ENCODE assay signal across 8 cellular contexts in the genomic region with DNA sequence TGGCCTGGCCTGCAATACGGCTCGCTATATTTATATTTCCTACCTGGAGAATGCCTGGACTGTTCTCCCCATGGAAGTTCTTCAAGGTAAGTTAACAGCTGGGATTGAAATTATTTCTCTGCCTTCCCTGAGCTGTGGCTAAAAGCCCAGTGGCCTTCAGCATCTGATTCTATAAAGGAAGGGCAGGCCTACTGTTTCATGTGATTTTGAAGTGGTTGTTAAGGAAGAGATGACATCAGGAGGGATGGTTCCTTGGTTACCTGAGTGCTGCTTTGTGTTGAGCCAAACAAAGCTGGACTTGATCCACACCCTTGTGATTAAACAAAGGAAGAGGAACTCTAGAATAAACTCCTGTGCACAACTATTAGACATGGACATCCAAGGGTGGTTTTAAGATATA.
A peak's percentile ranks its signal among the peaks of the same experiment; 100 is the strongest.
DNase-seq lines count a peak whose midpoint lies in the region; ATAC-seq and TF ChIP-seq lines count a peak whose summit lies in the region.

No MANE protein-coding gene starts in this region.

- H3K27me3 Mint-ChIP-seq in nephron progenitor cell (ENCODE audit: low read depth, poor library complexity), result peaks cover 3% of the 10 kb centered on the region

- peak; percentile 40 for DNase-seq in GM04504 (ENCODE audit: low read depth)
- peak; percentile 63 to 76 for DNase-seq in NCI-H446 (lab: John Stamatoyannopoulos, UW)
- peak; percentile 99 for DNase-seq in dermis blood vessel endothelial cell
- no peak for DNase-seq in omental fat pad (ENCODE audit: low spot score)
- no peak for DNase-seq in stimulated activated CD4-positive, alpha-beta T cell treated with anti-CD3 and anti-CD28 coated beads, Interleukin-15, amount 100 ng/mL, for 24 hours
- no peak for DNase-seq in nephron progenitor cell

- TF ChIP-seq CTCF in omental fat pad (IDR thresholded peaks at IDR 0.05) (no peak), nephron progenitor cell (IDR thresholded peaks at IDR 0.05) (no peak)

- peaks cover 15% of the 10 kb centered on the region for H3K36me3 Mint-ChIP-seq in nephron progenitor cell (ENCODE audit: low read depth)

- H3K4me3 Mint-ChIP-seq in nephron progenitor cell, result no peak overlapping the region

- ATAC-seq in omental fat pad (ENCODE audit: low FRiP score), result peak; percentile 68
- no peak for ATAC-seq in GM21529 (IDR thresholded peaks at IDR 0.05; ENCODE audit: unreplicated experiment)
- no peak for ATAC-seq in HG02678 (IDR thresholded peaks at IDR 0.05; ENCODE audit: unreplicated experiment)

- no peak overlapping the region for H3K27ac Mint-ChIP-seq in nephron progenitor cell

- peaks cover 29% of the 10 kb centered on the region for H3K4me1 Mint-ChIP-seq in nephron progenitor cell

- peaks cover 38% of the 10 kb centered on the region for H3K9me3 Mint-ChIP-seq in nephron progenitor cell

Comparison
In these comparisons a context has a peak if more than half of its experiments do, and no peak if none do; other contexts are left out.
1. DNase-seq: peak in GM04504 (single experiment), NCI-H446 (2 of 2) and dermis blood vessel endothelial cell (single experiment); none in omental fat pad (single experiment), stimulated activated CD4-positive, alpha-beta T cell treated with anti-CD3 and anti-CD28 coated beads, Interleukin-15, amount 100 ng/mL, for 24 hours (single experiment) and nephron progenitor cell (single experiment).